Comparison of ENCODE assay signal across 27 cellular contexts in genomic region chr3:53763353-53763752, GRCh38.
"Had no signal": no experiment of that assay in that cellular context is flagged by ENCODE, and none has a peak within 500 bp of the region (broad histone marks: within the 10 kb centered on the region; RNA-seq: fewer than 3 reads in every experiment).

No MANE protein-coding gene starts in this region.

- FAIRE-seq: endothelial cell of umbilical vein, kidney, urothelium cell line had no signal

- H3K36me3 ChIP-seq: esophagus muscularis mucosa, gastroesophageal sphincter, heart left ventricle, prostate gland, right atrium auricular region, sigmoid colon, stomach, tibial artery had no signal

- H3K9me3 Mint-ChIP-seq: memory B cell; natural killer cell; neural crest cell; stimulated activated effector memory CD8-positive, alpha-beta T cell treated with anti-CD3 and anti-CD28 coated beads, Interleukin-12 subunit alpha, Interleukin-12 subunit beta, amount 100 ng/mL, for 72 hours; type B pancreatic cell had no signal

- H3K27ac ChIP-seq: dorsolateral prefrontal cortex, esophagus muscularis mucosa, foreskin keratinocyte, gastroesophageal sphincter, heart left ventricle, hepatocyte, prostate gland, right atrium auricular region, sigmoid colon, stomach, tibial artery had no signal

- H3K4me1 ChIP-seq: esophagus muscularis mucosa, foreskin keratinocyte, gastroesophageal sphincter, heart left ventricle, prostate gland, right atrium auricular region, stomach, tibial artery had no signal

- DNase-seq: cortex of kidney; dorsolateral prefrontal cortex; effector CD8-positive, alpha-beta T cell; foreskin keratinocyte; heart left ventricle; kidney; natural killer cell; nucleus accumbens; sigmoid colon; stimulated activated CD4-positive, alpha-beta T cell treated with anti-CD3 and anti-CD28 coated beads, Interleukin-2, amount 100 ng/mL, for 24 hours; stimulated activated CD4-positive, alpha-beta T cell treated with anti-CD3 and anti-CD28 coated beads, Interleukin-4, amount 100 ng/mL, for 24 hours; stimulated activated naive CD4-positive, alpha-beta T cell treated with Interleukin-2 at 50 U/mL for 16 hours; stomach; tibial artery had no signal

- H3K4me2 ChIP-seq: hepatocyte had no signal

- H2AFZ ChIP-seq: hepatocyte had no signal

- H3K27ac Mint-ChIP-seq: memory B cell; natural killer cell; stimulated activated effector memory CD8-positive, alpha-beta T cell treated with anti-CD3 and anti-CD28 coated beads, Interleukin-12 subunit alpha, Interleukin-12 subunit beta, amount 100 ng/mL, for 72 hours; type B pancreatic cell had no signal

- H3K9me3 ChIP-seq: esophagus muscularis mucosa, gastroesophageal sphincter, heart left ventricle, prostate gland, right atrium auricular region, sigmoid colon, stomach, tibial artery had no signal

- H3K27me3 ChIP-seq: dorsolateral prefrontal cortex, foreskin keratinocyte, gastroesophageal sphincter, hepatocyte, right atrium auricular region, sigmoid colon, tibial artery had no signal

- ATAC-seq: foreskin keratinocyte; gastroesophageal sphincter; heart left ventricle; left lobe of liver; natural killer cell; stimulated activated effector memory CD8-positive, alpha-beta T cell treated with anti-CD3 and anti-CD28 coated beads, Interleukin-12 subunit alpha, Interleukin-12 subunit beta, amount 100 ng/mL, for 72 hours had no signal

- H3K4me3 ChIP-seq: dorsolateral prefrontal cortex, esophagus muscularis mucosa, gastroesophageal sphincter, heart left ventricle, hepatocyte, lung, prostate gland, right atrium auricular region, sigmoid colon, stomach, tibial artery had no signal

- H3K4me1 Mint-ChIP-seq: memory B cell; natural killer cell; neural crest cell; stimulated activated effector memory CD8-positive, alpha-beta T cell treated with anti-CD3 and anti-CD28 coated beads, Interleukin-12 subunit alpha, Interleukin-12 subunit beta, amount 100 ng/mL, for 72 hours had no signal

- H3K79me2 ChIP-seq: hepatocyte had no signal

- H3K36me3 Mint-ChIP-seq: memory B cell; natural killer cell; stimulated activated effector memory CD8-positive, alpha-beta T cell treated with anti-CD3 and anti-CD28 coated beads, Interleukin-12 subunit alpha, Interleukin-12 subunit beta, amount 100 ng/mL, for 72 hours; type B pancreatic cell had no signal

- H3K4me3 Mint-ChIP-seq: memory B cell; natural killer cell; neural crest cell; stimulated activated effector memory CD8-positive, alpha-beta T cell treated with anti-CD3 and anti-CD28 coated beads, Interleukin-12 subunit alpha, Interleukin-12 subunit beta, amount 100 ng/mL, for 72 hours; type B pancreatic cell had no signal
